ENCODE assay signal across 1 cellular context in the genomic region with DNA sequence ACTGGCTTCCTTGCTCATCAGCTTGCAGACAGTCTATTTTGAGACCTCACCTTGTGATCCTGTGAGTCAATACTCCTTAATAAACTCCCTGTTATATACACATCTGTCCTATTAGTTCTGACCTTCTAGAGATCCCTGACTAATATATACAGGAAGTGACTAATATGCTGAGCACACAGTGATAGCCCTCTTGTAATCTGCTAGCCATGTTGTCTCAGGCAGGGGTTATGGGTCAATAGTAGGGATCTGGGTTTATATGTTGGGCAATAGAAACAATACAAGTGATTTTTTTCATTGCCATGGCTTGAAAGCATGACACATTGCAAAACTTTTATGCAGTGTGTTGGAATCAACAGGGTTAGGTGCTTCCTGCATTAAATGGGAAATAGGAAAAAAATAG.
TF ChIP-seq lines count a peak whose summit lies in the region.

No MANE protein-coding gene starts in this region.

TF ChIP-seq in A549, 52 proteins besides CTCF, POLR2A, EP300 and RAD21:
- TF ChIP-seq CEBPB (IDR thresholded peaks at IDR 0.05) (0 out of 4 replicates have a peak, but pooled peaks of 1 of the 2 experiments have one; percentile 25), FOSL2 (IDR thresholded peaks at IDR 0.05) (no peak), FOSL2 (CRISPR knock-in tag; IDR thresholded peaks at IDR 0.05) (0 out of 2 replicates have a peak, but pooled peaks have one; percentile 32)
- TF ChIP-seq, protein P1, sequence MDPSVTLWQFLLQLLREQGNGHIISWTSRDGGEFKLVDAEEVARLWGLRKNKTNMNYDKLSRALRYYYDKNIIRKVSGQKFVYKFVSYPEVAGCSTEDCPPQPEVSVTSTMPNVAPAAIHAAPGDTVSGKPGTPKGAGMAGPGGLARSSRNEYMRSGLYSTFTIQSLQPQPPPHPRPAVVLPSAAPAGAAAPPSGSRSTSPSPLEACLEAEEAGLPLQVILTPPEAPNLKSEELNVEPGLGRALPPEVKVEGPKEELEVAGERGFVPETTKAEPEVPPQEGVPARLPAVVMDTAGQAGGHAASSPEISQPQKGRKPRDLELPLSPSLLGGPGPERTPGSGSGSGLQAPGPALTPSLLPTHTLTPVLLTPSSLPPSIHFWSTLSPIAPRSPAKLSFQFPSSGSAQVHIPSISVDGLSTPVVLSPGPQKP (IDR thresholded peaks at IDR 0.05; ENCODE audit: low read depth, low read length): no peak
